13 cellular contexts compared by ENCODE assay signal in the genomic region with DNA sequence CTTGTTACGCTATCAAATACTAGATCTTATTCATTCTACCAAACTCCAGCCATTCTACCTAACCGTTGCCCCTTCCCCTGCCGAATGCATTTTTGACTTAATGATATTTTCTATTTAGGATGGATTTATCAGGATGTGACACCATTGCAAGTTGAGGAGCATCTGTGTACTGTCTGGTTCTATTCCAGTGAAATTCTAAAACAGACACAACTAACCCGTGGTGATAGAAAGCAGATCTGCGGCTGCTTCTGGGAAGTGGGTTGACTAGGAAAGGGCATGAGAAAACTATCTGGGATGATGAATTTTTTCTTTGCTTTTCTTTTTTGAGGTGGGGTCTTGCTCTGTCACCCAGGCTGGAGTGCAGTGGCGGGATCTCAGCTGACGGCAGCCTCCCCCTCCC. TPM values are rescaled to one million over a fixed set of nuclear protein-coding genes. Genes with fewer than 3 reads are reported as not detected.
A peak's percentile ranks its signal among the peaks of the same experiment; 100 is the strongest.
DNase-seq lines count a peak whose midpoint lies in the region; ATAC-seq lines count a peak whose summit lies in the region.
"Had no signal": no experiment of that assay in that cellular context is flagged by ENCODE, and none has a peak within 500 bp of the region (broad histone marks: within the 10 kb centered on the region; RNA-seq: fewer than 3 reads in every experiment).

No MANE protein-coding gene starts in this region.

- H3K9me3 ChIP-seq in mesodermal cell (ENCODE audit: control insufficient read depth, low read length), result peaks cover 5% of the 10 kb centered on the region

- H3K27ac ChIP-seq in mesodermal cell (ENCODE audit: low read depth, low read length, severe bottlenecking) (peak overlapping the region; percentile 67), rectal smooth muscle tissue (ENCODE audit: low read depth, low read length) (peak overlapping the region; percentile 80)
- H3K27ac ChIP-seq: BLaER1, GM23248 had no signal

- WGBS in mesodermal cell (ENCODE audit: insufficient coverage in 2 of 2), 2 experiments, result 95% methylated on average over 2 of the region's 7 CpGs; no CpG with 5 or more reads in 1 of the 2 experiments

- ATAC-seq in HG02981 (IDR thresholded peaks at IDR 0.05; ENCODE audit: unreplicated experiment) (no peak), HG02588 (IDR thresholded peaks at IDR 0.05; ENCODE audit: unreplicated experiment) (no peak)
- ATAC-seq: HCT116 had no signal

- H3K4me1 ChIP-seq in mesodermal cell (ENCODE audit: control insufficient read depth, insufficient read depth, low read length, poor library complexity, severe bottlenecking) (peaks cover 22% of the 10 kb centered on the region), rectal smooth muscle tissue (ENCODE audit: control insufficient read depth, insufficient read depth, low read length) (peaks cover 35% of the 10 kb centered on the region)

- H3K36me3 ChIP-seq in mesodermal cell (ENCODE audit: control insufficient read depth, insufficient read depth, low read length), result no peaks in the 10 kb centered on the region
- H3K36me3 ChIP-seq in rectal smooth muscle tissue (ENCODE audit: control insufficient read depth, insufficient read depth, low read length), result no peaks in the 10 kb centered on the region
- H3K36me3 ChIP-seq: BLaER1 had no signal

- H3K4me3 ChIP-seq in mesodermal cell (ENCODE audit: extremely low read depth, insufficient read depth, low read length, poor library complexity, severe bottlenecking) (no peak overlapping the region), rectal smooth muscle tissue (ENCODE audit: low read length) (no peak overlapping the region)
- H3K4me3 ChIP-seq: BLaER1, GM23248 had no signal

- no peaks in the 10 kb centered on the region for H3K27me3 ChIP-seq in rectal smooth muscle tissue (ENCODE audit: control insufficient read depth, insufficient read depth, low read length)
- H3K27me3 ChIP-seq: BLaER1 had no signal

- no peak overlapping the region for H3K9ac ChIP-seq in rectal smooth muscle tissue (ENCODE audit: low read length)
- H3K9ac ChIP-seq: BLaER1, GM23248 had no signal

- peak; percentile 6 for DNase-seq in activated effector memory CD4-positive, alpha-beta T cell treated with anti-CD3 and anti-CD28 coated beads, Interleukin-2, amount 50 U/mL, for 16 hours
- no peak for DNase-seq in activated effector memory CD4-positive, alpha-beta T cell treated with Interleukin-2 at 50 U/mL for 16 hours
- no peak for DNase-seq in putamen (ENCODE audit: low spot score)
- DNase-seq: 8988T, AML-193, DMS53, GM23248 had no signal

RNA-seq across cellular contexts. Expression of a gene that starts 20.7 kb away (rescaled TPM):
- 97.8 TPM for polyA plus RNA-seq in mesodermal cell (2013, experiment 1 of 2)
- 102 TPM for polyA plus RNA-seq in mesodermal cell (2013, experiment 2 of 2)

RNA-seq across cellular contexts. Expression of a gene that starts 35.8 kb away (rescaled TPM):
- 69.0 TPM for polyA plus RNA-seq in mesodermal cell (2013, experiment 1 of 2)
- 60.5 TPM for polyA plus RNA-seq in mesodermal cell (2013, experiment 2 of 2)
